In the genomic region with DNA sequence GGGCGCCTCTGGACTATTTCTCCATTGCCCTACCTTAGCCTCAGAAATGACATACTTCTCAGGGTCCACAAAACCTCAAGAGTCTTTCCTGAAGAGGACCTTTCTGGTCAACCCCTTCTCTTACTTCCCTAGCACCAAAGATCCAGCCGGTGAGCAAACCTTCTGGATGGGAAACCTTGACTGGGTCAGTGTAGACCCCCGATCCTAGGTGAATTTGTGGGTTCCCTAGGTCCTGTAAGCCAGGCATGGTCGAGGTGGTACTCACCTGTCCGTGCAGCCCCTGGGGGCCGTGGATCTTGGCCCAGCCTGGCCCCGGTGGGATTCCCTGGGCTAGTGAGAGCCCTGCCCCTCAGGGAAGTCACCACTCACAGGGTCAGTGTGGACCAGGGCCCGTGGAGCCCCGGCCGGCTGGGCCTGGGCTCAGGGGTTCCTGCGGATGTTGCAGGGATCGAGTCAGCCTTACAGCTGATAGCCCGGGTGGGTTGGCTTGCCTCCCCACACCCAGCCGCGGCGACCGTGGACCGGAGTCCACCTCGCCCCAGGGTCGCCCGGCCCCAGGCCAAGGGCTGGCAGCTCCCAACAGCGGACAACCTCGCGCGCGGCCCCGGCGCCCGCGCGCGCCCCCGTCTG, we compare ENCODE assay signal across 8 cellular contexts. TPM values are rescaled to one million over a fixed set of nuclear protein-coding genes. Genes with fewer than 3 reads are reported as not detected.
A peak's percentile ranks its signal among the peaks of the same experiment; 100 is the strongest.
DNase-seq lines count a peak whose midpoint lies in the region; ATAC-seq and TF ChIP-seq lines count a peak whose summit lies in the region.

No MANE protein-coding gene starts in this region.

- H3K36me3 ChIP-seq in DND-41 (ENCODE audit: insufficient read depth, low read length) = peaks cover 62% of the 10 kb centered on the region

- peaks cover 23% of the 10 kb centered on the region for H3K4me1 Mint-ChIP-seq in mesothelial cell of epicardium

- peak overlapping the region; percentile 99 for H3K4me3 Mint-ChIP-seq in mesothelial cell of epicardium

- H3K9ac ChIP-seq in DND-41 (ENCODE audit: low read depth, low read length) = peak overlapping the region; percentile 73

- peak overlapping the region; percentile 76 for H3K27ac Mint-ChIP-seq in mesothelial cell of epicardium

- peaks cover 51% of the 10 kb centered on the region for H3K79me2 ChIP-seq in DND-41 (ENCODE audit: insufficient read depth, low read length)

- peak overlapping the region; percentile 77 for H2AFZ ChIP-seq in DND-41 (ENCODE audit: low read depth, low read length)

- no peaks in the 10 kb centered on the region for H3K9me3 Mint-ChIP-seq in mesothelial cell of epicardium

- 0 out of 2 replicates have a peak, but pooled peaks cover 5% of the 10 kb centered on the region for H4K20me1 ChIP-seq in DND-41 (ENCODE audit: insufficient read depth, low read length)

- H3K36me3 Mint-ChIP-seq in mesothelial cell of epicardium = peaks cover 20% of the 10 kb centered on the region

- DNase-seq in DND-41 = no peak
- DNase-seq in Jurkat, Clone E6-1 (ENCODE audit: low read depth, low spot score) = no peak
- DNase-seq in choroid plexus epithelial cell (ENCODE audit: low read depth) = no peak
- peak in 1 of 2 experiments; percentile 46 for DNase-seq in mesothelial cell of epicardium (ENCODE audit: low spot score in 2 of 2, unreplicated experiment in 2 of 2)
- no peak for DNase-seq in AML-193 (lab: John Stamatoyannopoulos, UW)
- no peak for DNase-seq in AG08395 (ENCODE audit: low spot score)
- DNase-seq in HT-29 (ENCODE audit: low spot score) = no peak

- no peaks in the 10 kb centered on the region for H3K27me3 Mint-ChIP-seq in mesothelial cell of epicardium (ENCODE audit: low read depth)

- peak; percentile 5; the same call in 2 of the 3 replicates for ATAC-seq in DND-41 (ENCODE audit: insufficient read depth, low read depth)
- ATAC-seq in GM21529 (IDR thresholded peaks at IDR 0.05; ENCODE audit: unreplicated experiment) = peak; percentile 41

- H3K27ac ChIP-seq in DND-41 (ENCODE audit: low read length) = peak overlapping the region; percentile 80

- peak overlapping the region; percentile 86 for H3K4me2 ChIP-seq in DND-41 (ENCODE audit: insufficient read depth, low read length)

- H3K4me3 ChIP-seq in DND-41 (ENCODE audit: low read depth in 1 of 2, low read length in 2 of 2) = peak overlapping the region; percentile 43 to 74; a peak in 3 of 4 replicates
- H3K4me3 ChIP-seq in Jurkat, Clone E6-1 (ENCODE audit: low read length) = peak overlapping the region; percentile 79
- peak overlapping the region; percentile 86 for H3K4me3 ChIP-seq in choroid plexus epithelial cell (ENCODE audit: low read depth, low read length)

- H3K9me3 ChIP-seq in DND-41 (ENCODE audit: insufficient read depth, low read length, severe bottlenecking) = no peaks in the 10 kb centered on the region

- H3K4me1 ChIP-seq in DND-41 (ENCODE audit: insufficient read depth, low read length) = peaks cover 39% of the 10 kb centered on the region

- no peaks in the 10 kb centered on the region for H3K27me3 ChIP-seq in DND-41 (ENCODE audit: insufficient read depth, low read length, poor library complexity)

- TF ChIP-seq CTCF in DND-41 (IDR thresholded peaks at IDR 0.05; ENCODE audit: borderline replicate concordance, extremely low read depth, low read length, poor library complexity, severe bottlenecking) = no peak
- no peak for TF ChIP-seq CTCF in choroid plexus epithelial cell (conservative IDR thresholded peaks at IDR 0.05; ENCODE audit: low read depth, low read length)
- no peak for TF ChIP-seq CTCF in mesothelial cell of epicardium (IDR thresholded peaks at IDR 0.05; ENCODE audit: unreplicated experiment)

RNA-seq across cellular contexts. Expression of gene ATG9A, which starts 0.6 kb away (rescaled TPM):
- polyA plus RNA-seq in Jurkat, Clone E6-1 (2012; ENCODE audit: insufficient read depth, insufficient read length) = 23.9 TPM
- 39.3 to 40.8 TPM (median 40.6 TPM) in 3 replicates for total RNA-seq in mesothelial cell of epicardium
- total RNA-seq in HT-29 (2014; rRNA removed; shearing (Covaris generic)) = 93.7 and 107 TPM in 2 replicates

RNA-seq across cellular contexts. Expression of gene ANKZF1, which starts 0.7 kb away (rescaled TPM):
- 60.0 TPM for polyA plus RNA-seq in Jurkat, Clone E6-1 (2012; ENCODE audit: insufficient read depth, insufficient read length)
- 58.3 to 65.3 TPM (median 59.6 TPM) in 3 replicates for total RNA-seq in mesothelial cell of epicardium
- total RNA-seq in HT-29 (2014; rRNA removed; shearing (Covaris generic)) = 41.0 and 43.4 TPM in 2 replicates

RNA-seq across cellular contexts. Expression of gene ABCB6, which starts 10.1 kb away (rescaled TPM):
- 23.6 TPM for polyA plus RNA-seq in Jurkat, Clone E6-1 (2012; ENCODE audit: insufficient read depth, insufficient read length)
- total RNA-seq in mesothelial cell of epicardium = 24.6 to 29.4 TPM (median 28.1 TPM) in 3 replicates
- total RNA-seq in HT-29 (2014; rRNA removed; shearing (Covaris generic)) = 33.6 and 39.9 TPM in 2 replicates

RNA-seq across cellular contexts. Expression of gene GLB1L, which starts 16.4 kb away (rescaled TPM):
- 2.6 TPM for polyA plus RNA-seq in Jurkat, Clone E6-1 (2012; ENCODE audit: insufficient read depth, insufficient read length)
- total RNA-seq in mesothelial cell of epicardium = 9.6 to 11.6 TPM (median 9.9 TPM) in 3 replicates
- total RNA-seq in HT-29 (2014; rRNA removed; shearing (Covaris generic)) = 5.5 and 10.0 TPM in 2 replicates

RNA-seq across cellular contexts. Expression of gene STK16, which starts 16.4 kb away (rescaled TPM):
- polyA plus RNA-seq in Jurkat, Clone E6-1 (2012; ENCODE audit: insufficient read depth, insufficient read length) = 46.0 TPM
- 28.0 to 31.2 TPM (median 29.0 TPM) in 3 replicates for total RNA-seq in mesothelial cell of epicardium
- total RNA-seq in HT-29 (2014; rRNA removed; shearing (Covaris generic)) = 18.3 and 19.9 TPM in 2 replicates
